In genomic region chr10:114857922-114858629, GRCh38 we compare ENCODE assay signal across 30 cellular contexts. TPM values are rescaled to one million over a fixed set of nuclear protein-coding genes. Genes with fewer than 3 reads are reported as not detected.
DNase-seq lines count a peak whose midpoint lies in the region; ATAC-seq, FAIRE-seq and TF ChIP-seq lines count a peak whose summit lies in the region.
"Had no signal": no experiment of that assay in that cellular context is flagged by ENCODE, and none has a peak within 500 bp of the region (broad histone marks: within the 10 kb centered on the region; RNA-seq: fewer than 3 reads in every experiment).

No MANE protein-coding gene starts in this region.

- BruUV-seq in HepG2 (replicated peaks; lab: Mats Ljungman, UMichigan), result no TSS peak

- FAIRE-seq in HepG2 (lab: Jason Lieb, UNC) (no peak), RCC 7860 (lab: Jason Lieb, UNC) (peak; percentile 42), endometrium (lab: Jason Lieb, UNC) (peak; percentile 33)
- FAIRE-seq: HTR-8/SVneo had no signal

- H3K36me3 Mint-ChIP-seq in stimulated activated effector memory CD8-positive, alpha-beta T cell treated with anti-CD3 and anti-CD28 coated beads, Interleukin-12 subunit alpha, Interleukin-12 subunit beta, amount 100 ng/mL, for 72 hours, result peaks cover 100% of the 10 kb centered on the region

- peak overlapping the region; percentile 92 for H3K27ac Mint-ChIP-seq in stimulated activated effector memory CD8-positive, alpha-beta T cell treated with anti-CD3 and anti-CD28 coated beads, Interleukin-12 subunit alpha, Interleukin-12 subunit beta, amount 100 ng/mL, for 72 hours
- H3K27ac Mint-ChIP-seq: neural progenitor cell; stimulated activated memory B cell treated with anti-CD40 and anti-IgM and Interleukin-4, amounts not matched to agents 10 μg/mL and 1 μg/mL and 100 μg/mL, for 72 hours had no signal

- TF ChIP-seq POLR2A in HepG2 (IDR thresholded peaks at IDR 0.05; ENCODE audit: insufficient read depth in 1 of 2, low read depth in 2 of 2, low read length in 2 of 2), result no peak

- no peaks in the 10 kb centered on the region for H3K79me2 ChIP-seq in HepG2 (ENCODE audit: insufficient read depth, low read length)

- CTCF ChIA-PET in HepG2 (lab: Yijun Ruan, JAX; ENCODE audit: low intra/inter-chr PET ratio, low total read pairs), result no interaction called here

- H4K20me1 ChIP-seq in HepG2 (ENCODE audit: insufficient read depth, low read length), result no peaks in the 10 kb centered on the region

- in situ Hi-C loops in HepG2 (cut with HindIII; ENCODE audit: extremely low pct_ligation_motif_present, low pct_unique_long_range_greater_than_20kb), result no loop called here

- H2AFZ ChIP-seq in HepG2 (ENCODE audit: low read length), result no peak overlapping the region
- H2AFZ ChIP-seq: neural progenitor cell had no signal

- H3K4me1 ChIP-seq in liver (ENCODE audit: control insufficient read depth in 4 of 4, insufficient read depth in 4 of 4, low read length in 3 of 4) (peaks cover 7 to 34% (median 15%) of the 10 kb centered on the region in 4 donors), HepG2 (ENCODE audit: insufficient read depth, low read length) (peaks cover 8% of the 10 kb centered on the region; the same call in 1 of the 2 replicates)
- H3K4me1 ChIP-seq: neural progenitor cell, SJCRH30, vagina had no signal

- no peak for ATAC-seq in HepG2
- ATAC-seq in stimulated activated effector memory CD8-positive, alpha-beta T cell treated with anti-CD3 and anti-CD28 coated beads, Interleukin-12 subunit alpha, Interleukin-12 subunit beta, amount 100 ng/mL, for 72 hours, result no peak
- ATAC-seq in GM21717 (IDR thresholded peaks at IDR 0.05; ENCODE audit: unreplicated experiment), result no peak
- ATAC-seq: CD8-positive, alpha-beta T cell; left ventricle myocardium superior; mucosa of descending colon; PC-3; stimulated activated memory B cell treated with anti-CD40 and anti-IgM and Interleukin-4, amounts not matched to agents 10 μg/mL and 1 μg/mL and 100 μg/mL, for 72 hours had no signal

- H3K4me1 Mint-ChIP-seq in stimulated activated effector memory CD8-positive, alpha-beta T cell treated with anti-CD3 and anti-CD28 coated beads, Interleukin-12 subunit alpha, Interleukin-12 subunit beta, amount 100 ng/mL, for 72 hours, result peaks cover 29% of the 10 kb centered on the region
- H3K4me1 Mint-ChIP-seq: neural progenitor cell; stimulated activated memory B cell treated with anti-CD40 and anti-IgM and Interleukin-4, amounts not matched to agents 10 μg/mL and 1 μg/mL and 100 μg/mL, for 72 hours had no signal

- H3K27me3 ChIP-seq in liver (ENCODE audit: control insufficient read depth in 4 of 4, insufficient read depth in 4 of 4, low read length in 3 of 4), result no peaks in the 10 kb centered on the region
- H3K27me3 ChIP-seq in HepG2 (ENCODE audit: control insufficient read depth in 1 of 2, insufficient read depth in 2 of 2, low read length in 2 of 2), result no peaks in the 10 kb centered on the region
- H3K27me3 ChIP-seq: cardiac muscle cell, neural progenitor cell, SJCRH30, vagina had no signal

- H3K27ac ChIP-seq in liver (ENCODE audit: low read depth in 1 of 2, low read length in 2 of 2) (peak overlapping the region; percentile 57 to 62), HepG2 (ENCODE audit: extremely low read length, insufficient read depth, low read length) (no peak overlapping the region)
- H3K27ac ChIP-seq: neural progenitor cell, SJCRH30, skin epidermis, vagina had no signal

- TF ChIP-seq CTCF in liver (IDR thresholded peaks at IDR 0.05; ENCODE audit: low read depth, low read length, missing input control) (no peak), HepG2 (CRISPR knock-in tag; IDR thresholded peaks at IDR 0.05) (no peak)

- no peaks in the 10 kb centered on the region for H3K9me3 Mint-ChIP-seq in stimulated activated effector memory CD8-positive, alpha-beta T cell treated with anti-CD3 and anti-CD28 coated beads, Interleukin-12 subunit alpha, Interleukin-12 subunit beta, amount 100 ng/mL, for 72 hours
- H3K9me3 Mint-ChIP-seq: CD8-positive, alpha-beta T cell; neural progenitor cell; stimulated activated memory B cell treated with anti-CD40 and anti-IgM and Interleukin-4, amounts not matched to agents 10 μg/mL and 1 μg/mL and 100 μg/mL, for 72 hours had no signal

- no peak overlapping the region for H3K4me2 ChIP-seq in HepG2 (ENCODE audit: low read depth, low read length)
- H3K4me2 ChIP-seq: neural progenitor cell had no signal

- WGBS in liver, result 17% methylated on average over 2 of the region's 2 CpGs
- WGBS in HepG2 (ENCODE audit: low lambda C conversion rate), result 52% methylated on average over 2 of the region's 2 CpGs

- intact Hi-C loops in HepG2 (cut with micrococcal nuclease; ENCODE audit: unreplicated experiment), result no loop called here

- TF ChIP-seq EP300 in HepG2 (IDR thresholded peaks at IDR 0.05; ENCODE audit: low read depth in 2 of 2, low read length in 2 of 2), result no peak
- no peak for TF ChIP-seq EP300 in HepG2 (CRISPR knock-in tag; IDR thresholded peaks at IDR 0.05; ENCODE audit: borderline replicate concordance)

- H3K9me3 ChIP-seq in liver (ENCODE audit: control insufficient read depth in 4 of 4, low read length in 3 of 4), result no peaks in the 10 kb centered on the region
- H3K9me3 ChIP-seq in HepG2 (ENCODE audit: low read length), result no peaks in the 10 kb centered on the region
- H3K9me3 ChIP-seq: mucosa of descending colon, SJCRH30, thoracic aorta, vagina had no signal

- TF ChIP-seq RAD21 in liver (IDR thresholded peaks at IDR 0.05), result no peak
- no peak for TF ChIP-seq RAD21 in HepG2 (CRISPR knock-in tag; IDR thresholded peaks at IDR 0.05)

- peaks cover 2 to 40% (median 18%) of the 10 kb centered on the region in 4 donors for H3K36me3 ChIP-seq in liver (ENCODE audit: control insufficient read depth in 4 of 4, insufficient read depth in 3 of 4, low read depth in 1 of 4, low read length in 3 of 4)
- H3K36me3 ChIP-seq in HepG2 (replicated peaks in 1 of 2; ENCODE audit: control insufficient read depth in 1 of 2, insufficient read depth in 2 of 2, low read length in 2 of 2), result peaks cover 6 to 48% of the 10 kb centered on the region in 2 experiments

- peak overlapping the region; percentile 54 for H3K4me3 Mint-ChIP-seq in stimulated activated effector memory CD8-positive, alpha-beta T cell treated with anti-CD3 and anti-CD28 coated beads, Interleukin-12 subunit alpha, Interleukin-12 subunit beta, amount 100 ng/mL, for 72 hours
- H3K4me3 Mint-ChIP-seq: CD8-positive, alpha-beta T cell; neural progenitor cell; stimulated activated memory B cell treated with anti-CD40 and anti-IgM and Interleukin-4, amounts not matched to agents 10 μg/mL and 1 μg/mL and 100 μg/mL, for 72 hours had no signal

- POLR2A ChIA-PET in HepG2 (lab: Yijun Ruan, JAX), result no interaction called here

- H3K9ac ChIP-seq in liver (ENCODE audit: low read depth in 1 of 2, low read length in 2 of 2) (peak overlapping the region; percentile 17 to 48), HepG2 (ENCODE audit: insufficient read depth, low read depth, low read length) (no peak overlapping the region)
- H3K9ac ChIP-seq: neural progenitor cell had no signal

- no peak overlapping the region for H3K4me3 ChIP-seq in liver (ENCODE audit: low read depth in 1 of 3, low read length in 3 of 3)
- H3K4me3 ChIP-seq in HepG2 (replicated peaks in 1 of 3; ENCODE audit: insufficient read depth in 1 of 3, low read depth in 2 of 3, low read length in 3 of 3), result no peak overlapping the region
- H3K4me3 ChIP-seq: cardiac muscle cell, mucosa of descending colon, neural progenitor cell, SJCRH30, skin epidermis, vagina had no signal

- no peak for DNase-seq in HepG2 (ENCODE audit: low spot score)
- DNase-seq in RCC 7860 (ENCODE audit: low spot score), result no peak
- DNase-seq in stimulated activated effector memory CD8-positive, alpha-beta T cell treated with anti-CD3 and anti-CD28 coated beads, Interleukin-12 subunit alpha, Interleukin-12 subunit beta, amount 100 ng/mL, for 72 hours (ENCODE audit: low spot score in 2 of 2), result no peak
- DNase-seq in NCI-H1092 (lab: John Stamatoyannopoulos, UW), result no peak
- no peak for DNase-seq in NCI-H1105 (lab: John Stamatoyannopoulos, UW)
- DNase-seq: activated CD4-positive, alpha-beta T cell treated with anti-CD3 and anti-CD28 coated beads, Interleukin-2, amount 50 U/mL, for 1 hour; amniotic stem cell; CD8-positive, alpha-beta T cell; dermis blood vessel endothelial cell; DMS53; GF-D8; left ventricle myocardium superior; mucosa of descending colon; NCI-H187 treated with DMSO at 0.1 percent for 48 hours; NCI-H2227 treated with DMSO at 0.1 percent for 48 hours; NCI-H774; PC-3; SJCRH30; stimulated activated CD4-positive, alpha-beta T cell treated with anti-CD3 and anti-CD28 coated beads, Interleukin-2, amount 100 ng/mL, for 24 hours; T-helper 2 cell had no signal

TF ChIP-seq in HepG2, 621 proteins besides CTCF, POLR2A, EP300 and RAD21 (continues in another document):
- TF ChIP-seq ZNF343 (CRISPR knock-in tag; IDR thresholded peaks at IDR 0.05) (no peak), FLYWCH1 (CRISPR knock-in tag; IDR thresholded peaks at IDR 0.05) (no peak), MAFG (CRISPR knock-in tag; IDR thresholded peaks at IDR 0.05) (no peak), KLF15 (CRISPR knock-in tag; IDR thresholded peaks at IDR 0.05; ENCODE audit: borderline replicate concordance) (no peak)

RNA-seq across cellular contexts. Expression of gene FHIP2A, which starts 36.5 kb away (rescaled TPM):
- 10 to 100 TPM; 14.4 to 21.1 TPM for total RNA-seq in liver
- polyA plus RNA-seq in liver, result 10 to 100 TPM in 1 of 2 donors, 1 to 10 TPM in 1; 8.0 to 12.2 TPM
- 8.3 and 9.0 TPM in 2 replicates for total RNA-seq in HepG2 (2016; rRNA removed; fragmentation: Illumina TruSeq; extraction: Trizol)
- 4.8 and 5.0 TPM in 2 replicates for total RNA-seq in HepG2 (2016; cell fraction: cytosol; rRNA removed; fragmentation: Illumina TruSeq; extraction: Trizol; ENCODE audit: low read depth)
- 8.7 and 10.3 TPM in 2 replicates for total RNA-seq in HepG2 (2016; cell fraction: insoluble cytoplasmic fraction; rRNA removed; fragmentation: Illumina TruSeq; extraction: Trizol)
- total RNA-seq in HepG2 (2016; cell fraction: membrane; rRNA removed; fragmentation: Illumina TruSeq; extraction: Trizol), result 4.4 and 5.4 TPM in 2 replicates
- total RNA-seq in HepG2 (2016; cell fraction: nucleus; rRNA removed; fragmentation: Illumina TruSeq; extraction: Trizol), result 12.4 and 13.8 TPM in 2 replicates
- 6.2 and 6.5 TPM in 2 replicates for polyA plus RNA-seq in HepG2 (2011; rRNA removed)
- polyA plus RNA-seq in HepG2 (2011; cell fraction: cytosol; rRNA removed), result 1.2 and 2.5 TPM in 2 replicates
- 10.0 and 11.4 TPM in 2 replicates for polyA plus RNA-seq in HepG2 (2011; cell fraction: nucleus; rRNA removed)
- polyA plus RNA-seq in HepG2 (2012), result 4.2 and 5.2 TPM in 2 replicates
- polyA plus RNA-seq in HepG2 (2016; cell fraction: cytosol; fragmentation: Illumina TruSeq; extraction: Trizol; ENCODE audit: low read depth), result 0.26 and 0.31 TPM in 2 replicates
- polyA plus RNA-seq in HepG2 (2016; cell fraction: insoluble cytoplasmic fraction; fragmentation: Illumina TruSeq; extraction: Trizol; ENCODE audit: low read depth), result 5.8 and 6.1 TPM in 2 replicates
- 0.65 and 1.7 TPM in 2 replicates for polyA plus RNA-seq in HepG2 (2016; cell fraction: membrane; fragmentation: Illumina TruSeq; extraction: Trizol; ENCODE audit: low read depth)
- 17.4 and 23.7 TPM in 2 replicates for polyA plus RNA-seq in HepG2 (2016; cell fraction: nucleus; fragmentation: Illumina TruSeq; extraction: Trizol; ENCODE audit: insufficient read depth, low read depth)
- 9.9 and 17.5 TPM in 2 replicates for polyA minus RNA-seq in HepG2 (2011; rRNA and poly(A)+ RNA removed; ENCODE audit: low replicate concordance)
- polyA minus RNA-seq in HepG2 (2011; cell fraction: cytosol; rRNA and poly(A)+ RNA removed), result 11.0 and 15.0 TPM in 2 replicates
- polyA minus RNA-seq in HepG2 (2011; cell fraction: nucleus; rRNA and poly(A)+ RNA removed), result 30.1 and 31.0 TPM in 2 replicates
